9 cellular contexts compared by ENCODE assay signal in genomic region chr3:4935347-4935746, GRCh38. TPM values are rescaled to one million over a fixed set of nuclear protein-coding genes. Genes with fewer than 3 reads are reported as not detected.
A peak's percentile ranks its signal among the peaks of the same experiment; 100 is the strongest.
DNase-seq lines count a peak whose midpoint lies in the region; ATAC-seq and TF ChIP-seq lines count a peak whose summit lies in the region.
"Had no signal": no experiment of that assay in that cellular context is flagged by ENCODE, and none has a peak within 500 bp of the region (broad histone marks: within the 10 kb centered on the region; RNA-seq: fewer than 3 reads in every experiment).

No MANE protein-coding gene starts in this region.

- no peaks in the 10 kb centered on the region for H3K27me3 ChIP-seq in psoas muscle (ENCODE audit: insufficient read depth in 3 of 3, low read length in 2 of 3)

- no peak overlapping the region for H3K4me3 ChIP-seq in psoas muscle

- intact Hi-C loops in psoas muscle (cut with DNase I) = no loop called here

- 88 to 100% (median 95%) methylated on average over 1 of the region's 1 CpG for WGBS in psoas muscle, 3 donors

- H3K27ac ChIP-seq in psoas muscle = no peak overlapping the region

- no peak for TF ChIP-seq CTCF in psoas muscle (IDR thresholded peaks at IDR 0.05)

- no peaks in the 10 kb centered on the region for H3K36me3 ChIP-seq in psoas muscle (ENCODE audit: insufficient read depth in 1 of 2, low read depth in 1 of 2)

- no peaks in the 10 kb centered on the region for H3K4me1 ChIP-seq in psoas muscle

- DNase-seq in iris pigment epithelial cell (ENCODE audit: low read depth) (peak; percentile 35), psoas muscle (no peak), NCI-H2081 (lab: John Stamatoyannopoulos, UW) (no peak), nucleus accumbens (lab: John Stamatoyannopoulos, UW) (no peak)
- DNase-seq: NCI-H510A had no signal

- H3K9me3 ChIP-seq in psoas muscle = no peaks in the 10 kb centered on the region

- peak; percentile 58 for ATAC-seq in GM19025 (IDR thresholded peaks at IDR 0.05; ENCODE audit: low read depth, unreplicated experiment)
- ATAC-seq in GM21619 (IDR thresholded peaks at IDR 0.05; ENCODE audit: unreplicated experiment) = peak; percentile 82
- peak; percentile 64 for ATAC-seq in HG03575 (IDR thresholded peaks at IDR 0.05; ENCODE audit: extremely low read depth, insufficient number of reproducible peaks, low FRiP score, unreplicated experiment)
- no peak for ATAC-seq in psoas muscle

RNA-seq across cellular contexts. Expression of gene BHLHE40, which starts 43.9 kb away (rescaled TPM):
- 100 to 1,000 TPM in 1 of 4 donors, 10 to 100 TPM in 3; 22.7 to 143 (median 77.0) TPM for total RNA-seq in psoas muscle
- polyA plus RNA-seq in psoas muscle = 10 to 100 TPM; 16.7 to 65.1 (median 33.5) TPM
- polyA plus RNA-seq: neural cell had no signal

Comparison
In these comparisons a context has a peak if more than half of its experiments do, and no peak if none do; other contexts are left out.
1. ATAC-seq: peak in GM19025 (single experiment), GM21619 (single experiment) and HG03575 (single experiment); none in psoas muscle (0 of 4).